ENCODE assay signal across 9 cellular contexts in genomic region chr3:120092444-120092843, GRCh38. TPM values are rescaled to one million over a fixed set of nuclear protein-coding genes. Genes with fewer than 3 reads are reported as not detected.
DNase-seq lines count a peak whose midpoint lies in the region; ATAC-seq and TF ChIP-seq lines count a peak whose summit lies in the region.
"Had no signal": no experiment of that assay in that cellular context is flagged by ENCODE, and none has a peak within 500 bp of the region (broad histone marks: within the 10 kb centered on the region; RNA-seq: fewer than 3 reads in every experiment).

No MANE protein-coding gene starts in this region.

- dilution Hi-C loops in mammary epithelial cell (cut with HindIII; ENCODE audit: low sequenced_read_pairs): no loop called here

- peak overlapping the region; percentile 100 for H3K27ac ChIP-seq in left ventricle myocardium inferior (replicated peaks)
- H3K27ac ChIP-seq in mammary epithelial cell (ENCODE audit: insufficient read depth, low read depth, low read length): peak overlapping the region; percentile 95
- no peak overlapping the region for H3K27ac ChIP-seq in mesenchymal stem cell (ENCODE audit: low read length, poor library complexity, severe bottlenecking)

- H3K9ac ChIP-seq in mammary epithelial cell (ENCODE audit: insufficient read depth, low read length): peak overlapping the region; percentile 96
- peak overlapping the region; percentile 100 for H3K9ac ChIP-seq in mesenchymal stem cell (ENCODE audit: low read length)

- H2BK120ac ChIP-seq in mesenchymal stem cell (ENCODE audit: low read depth, low read length): no peak overlapping the region

- H2BK5ac ChIP-seq in mesenchymal stem cell (ENCODE audit: low read depth, low read length, poor library complexity, severe bottlenecking): no peak overlapping the region

- CTCF ChIA-PET in mammary epithelial cell (lab: Charles Lee; ENCODE audit: low non-redundant PET): no interaction called here

- in situ Hi-C loops in mammary epithelial cell (cut with MboI; ENCODE audit: low sequenced_read_pairs in 2 of 2): no loop called here

- no peak overlapping the region for H3K18ac ChIP-seq in mesenchymal stem cell (ENCODE audit: low read depth in 1 of 2, low read length in 2 of 2)

- H3K79me1 ChIP-seq in mesenchymal stem cell (replicated peaks; ENCODE audit: low read length, poor library complexity, severe bottlenecking): peaks cover 2% of the 10 kb centered on the region

- no peak overlapping the region for H3K4ac ChIP-seq in mesenchymal stem cell (ENCODE audit: low read depth in 1 of 2, low read length in 2 of 2)

- H3K36me3 ChIP-seq in left ventricle myocardium inferior (no peaks in the 10 kb centered on the region), mammary epithelial cell (ENCODE audit: insufficient read depth, low read length) (no peaks in the 10 kb centered on the region), mesenchymal stem cell (ENCODE audit: control insufficient read depth in 1 of 2, insufficient read depth in 2 of 2, low read depth in 1 of 2, low read length in 2 of 2) (no peaks in the 10 kb centered on the region)

- peaks cover 9% of the 10 kb centered on the region for H4K20me1 ChIP-seq in mammary epithelial cell (ENCODE audit: insufficient read depth, low read length)

- no TSS peak for BruUV-seq in mammary epithelial cell (replicated peaks; lab: Mats Ljungman, UMichigan)

- H3K4me1 ChIP-seq in left ventricle myocardium inferior: peaks cover 68% of the 10 kb centered on the region
- H3K4me1 ChIP-seq in mammary epithelial cell (ENCODE audit: insufficient read depth, low read length): peaks cover 21% of the 10 kb centered on the region
- peaks cover 3% of the 10 kb centered on the region for H3K4me1 ChIP-seq in mesenchymal stem cell (ENCODE audit: control insufficient read depth, insufficient read depth, low read depth, low read length)

- no peak overlapping the region for H2AK5ac ChIP-seq in mesenchymal stem cell (ENCODE audit: low read length, severe bottlenecking)

- no peak for DNase-seq in left ventricle myocardium inferior
- no peak for DNase-seq in left cardiac atrium
- no peak for DNase-seq in mammary epithelial cell
- no peak for DNase-seq in mesenchymal stem cell
- DNase-seq in stimulated activated CD4-positive, alpha-beta T cell treated with anti-CD3 and anti-CD28 coated beads, Interleukin-15, amount 100 ng/mL, for 24 hours: no peak
- DNase-seq in COLO668 (lab: John Stamatoyannopoulos, UW; ENCODE audit: unreplicated experiment): no peak
- no peak for DNase-seq in NCI-H128 (lab: John Stamatoyannopoulos, UW; ENCODE audit: unreplicated experiment)

- H3K79me2 ChIP-seq in mammary epithelial cell (ENCODE audit: insufficient read depth, low read length): peaks cover 85% of the 10 kb centered on the region

- no peak overlapping the region for H2BK15ac ChIP-seq in mesenchymal stem cell (ENCODE audit: low read depth, poor library complexity, severe bottlenecking)

- no peak overlapping the region for H2BK12ac ChIP-seq in mesenchymal stem cell (ENCODE audit: low read length in 2 of 2)

- TF ChIP-seq CTCF in left ventricle myocardium inferior (IDR thresholded peaks at IDR 0.05; ENCODE audit: borderline replicate concordance) (no peak), mammary epithelial cell (conservative IDR thresholded peaks at IDR 0.05 in 1 of 2, IDR thresholded peaks at IDR 0.05 in 1 of 2; ENCODE audit: extremely low read depth in 1 of 2, insufficient read depth in 1 of 2, low read depth in 1 of 2, low read length in 2 of 2) (no peak)

- H3K4me3 ChIP-seq in left ventricle myocardium inferior (peak overlapping the region; percentile 92), mammary epithelial cell (replicated peaks in 1 of 3; ENCODE audit: insufficient read depth in 1 of 3, low read depth in 2 of 3, low read length in 3 of 3) (peak overlapping the region; percentile 80 to 99 (median 88)), mesenchymal stem cell (ENCODE audit: insufficient read depth in 1 of 2, low read depth in 1 of 2, low read length in 2 of 2) (peak overlapping the region in 1 of 2 experiments; percentile 91)

- no peak overlapping the region for H4K8ac ChIP-seq in mesenchymal stem cell (ENCODE audit: low read length)

- H3K4me2 ChIP-seq in mammary epithelial cell (ENCODE audit: insufficient read depth, low read depth, low read length) (peak overlapping the region; percentile 88), mesenchymal stem cell (ENCODE audit: low read length, poor library complexity, severe bottlenecking) (peak overlapping the region; percentile 61)

- H2AFZ ChIP-seq in mammary epithelial cell (ENCODE audit: low read depth, low read length): no peak overlapping the region
- H2AFZ ChIP-seq in mesenchymal stem cell (ENCODE audit: low read depth, low read length): no peak overlapping the region

- intact Hi-C loops in left ventricle myocardium inferior (cut with micrococcal nuclease): loop anchor here (5.0 kb wide), 1 partner anchor 200 kb away; no protein-coding TSS in a partner anchor
- intact Hi-C loops in left cardiac atrium (cut with DNase I): loop anchor here (5.0 to 10.0 kb wide), 2 partner anchors 198 to 200 kb away; no protein-coding TSS in a partner anchor
- intact Hi-C loops in mammary epithelial cell (cut with micrococcal nuclease): loop anchor here (5.0 kb wide), 2 partner anchors 120 to 175 kb away; no protein-coding TSS in a partner anchor

- no peak overlapping the region for H3K14ac ChIP-seq in mesenchymal stem cell (ENCODE audit: low read length in 2 of 2)

- H4K91ac ChIP-seq in mesenchymal stem cell (ENCODE audit: low read length): no peak overlapping the region

- H3K23ac ChIP-seq in mesenchymal stem cell (ENCODE audit: low read length in 2 of 2): no peak overlapping the region

- WGBS in mammary epithelial cell (ENCODE audit: low coverage, missing lambda C conversion rate): 3% methylated on average over 2 of the region's 2 CpGs
- 0% methylated on average over 1 of the region's 2 CpGs for WGBS in mesenchymal stem cell

- H3K27me3 ChIP-seq in left ventricle myocardium inferior (ENCODE audit: low read depth): no peaks in the 10 kb centered on the region
- H3K27me3 ChIP-seq in mammary epithelial cell (ENCODE audit: insufficient read depth, low read length): no peaks in the 10 kb centered on the region
- no peaks in the 10 kb centered on the region for H3K27me3 ChIP-seq in mesenchymal stem cell (ENCODE audit: control insufficient read depth in 1 of 2, insufficient read depth in 1 of 2, low read length in 2 of 2)

- no peaks in the 10 kb centered on the region for H3K9me3 ChIP-seq in left ventricle myocardium inferior (replicated peaks)
- no peaks in the 10 kb centered on the region for H3K9me3 ChIP-seq in mammary epithelial cell (replicated peaks; ENCODE audit: insufficient read depth, low read length)
- H3K9me3 ChIP-seq in mesenchymal stem cell (ENCODE audit: control insufficient read depth, low read length): no peaks in the 10 kb centered on the region

- ATAC-seq in left cardiac atrium: no peak
- ATAC-seq in GM21717 (IDR thresholded peaks at IDR 0.05; ENCODE audit: unreplicated experiment): no peak
- ATAC-seq: T-helper 17 cell had no signal

RNA-seq across cellular contexts. Expression of gene GSK3B, which starts 1.8 kb away (rescaled TPM):
- total RNA-seq in left ventricle myocardium inferior: 42.5 TPM
- total RNA-seq in left cardiac atrium: 10 to 100 TPM; 37.0 to 39.1 TPM
- 10 to 100 TPM; 95.8 to 96.4 TPM for total RNA-seq in mammary epithelial cell
- 48.8 TPM for polyA plus RNA-seq in mammary epithelial cell
- polyA minus RNA-seq in mammary epithelial cell: 154 TPM
- polyA plus RNA-seq in mesenchymal stem cell (2013, experiment 1 of 2): 61.0 TPM
- polyA plus RNA-seq in mesenchymal stem cell (2013, experiment 2 of 2): 59.5 TPM
